19 cellular contexts compared by ENCODE assay signal in the genomic region with DNA sequence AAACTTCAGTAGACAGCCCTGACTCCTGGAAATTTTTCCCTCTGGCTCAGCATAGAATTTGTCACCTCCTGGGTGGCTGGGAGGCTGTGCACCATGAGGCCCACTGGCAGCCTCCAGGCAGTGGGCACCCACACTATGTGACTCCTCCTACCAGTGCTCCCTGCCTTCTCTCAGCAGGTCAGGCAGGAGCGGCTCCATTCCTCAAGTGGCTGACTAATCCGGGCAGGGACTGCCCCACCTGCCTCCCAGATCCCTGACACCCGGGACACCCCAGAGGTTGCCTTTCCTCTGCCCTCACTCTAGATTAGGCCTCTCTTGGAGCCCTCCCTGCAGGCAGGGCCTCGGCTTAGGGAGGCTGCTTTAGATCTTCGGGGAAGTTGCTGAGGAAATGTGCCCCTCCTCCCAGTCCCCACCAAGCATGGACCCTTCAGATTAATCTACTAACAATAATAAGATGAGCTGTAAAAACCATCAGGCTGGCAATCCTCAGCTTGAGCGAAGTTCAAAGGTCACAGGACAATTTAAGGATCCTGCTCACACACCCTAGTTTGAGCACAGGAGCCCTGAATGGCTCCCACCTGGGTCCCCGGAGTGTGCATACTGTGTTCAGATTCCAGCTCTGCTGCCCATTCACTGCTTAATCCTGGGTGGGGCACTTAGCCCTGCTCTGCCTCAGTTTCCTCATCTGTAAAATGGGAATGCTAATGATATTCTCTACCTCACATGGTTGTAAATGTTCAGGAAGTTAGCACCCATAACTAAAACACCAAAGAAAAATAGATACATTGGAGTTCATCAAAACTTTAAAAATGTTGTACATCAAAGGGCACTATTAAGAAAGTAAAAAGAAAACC. TPM values are rescaled to one million over a fixed set of nuclear protein-coding genes. Genes with fewer than 3 reads are reported as not detected.
DNase-seq lines count a peak whose midpoint lies in the region; ATAC-seq and TF ChIP-seq lines count a peak whose summit lies in the region.
"Had no signal": no experiment of that assay in that cellular context is flagged by ENCODE, and none has a peak within 500 bp of the region (broad histone marks: within the 10 kb centered on the region; RNA-seq: fewer than 3 reads in every experiment).

No MANE protein-coding gene starts in this region.

- H3K36me3 ChIP-seq in HCT116 (ENCODE audit: control insufficient read depth in 1 of 2, insufficient read depth in 2 of 2, low read length in 2 of 2) = no peaks in the 10 kb centered on the region
- no peaks in the 10 kb centered on the region for H3K36me3 ChIP-seq in mammary epithelial cell (ENCODE audit: insufficient read depth, low read length)
- no peaks in the 10 kb centered on the region for H3K36me3 ChIP-seq in mesenchymal stem cell (ENCODE audit: control insufficient read depth in 1 of 2, insufficient read depth in 2 of 2, low read depth in 1 of 2, low read length in 2 of 2)
- H3K36me3 ChIP-seq: neural progenitor cell had no signal

- H2AK5ac ChIP-seq in mesenchymal stem cell (ENCODE audit: low read length, severe bottlenecking) = no peak overlapping the region

- H3K9ac ChIP-seq in HCT116 (ENCODE audit: low read length) = 0 out of 2 replicates have a peak overlapping the region, but pooled peaks have one; percentile 1
- no peak overlapping the region for H3K9ac ChIP-seq in mammary epithelial cell (ENCODE audit: insufficient read depth, low read length)
- H3K9ac ChIP-seq in mesenchymal stem cell (ENCODE audit: low read length) = no peak overlapping the region
- H3K9ac ChIP-seq: neural progenitor cell had no signal

- H3K9me3 ChIP-seq in HCT116 (ENCODE audit: control insufficient read depth in 1 of 2, insufficient read depth in 1 of 2, low read depth in 1 of 2, low read length in 2 of 2) (no peaks in the 10 kb centered on the region), mammary epithelial cell (replicated peaks; ENCODE audit: insufficient read depth, low read length) (no peaks in the 10 kb centered on the region), mesenchymal stem cell (ENCODE audit: control insufficient read depth, low read length) (no peaks in the 10 kb centered on the region)

- H3K14ac ChIP-seq in mesenchymal stem cell (ENCODE audit: low read length in 2 of 2) = no peak overlapping the region

- H3K9me2 ChIP-seq in HCT116 (ENCODE audit: insufficient read depth) = no peaks in the 10 kb centered on the region

- TF ChIP-seq CTCF in HCT116 (IDR thresholded peaks at IDR 0.05 in 2 of 3, conservative IDR thresholded peaks at IDR 0.05 in 1 of 3; ENCODE audit: borderline replicate concordance in 1 of 3, insufficient read depth in 1 of 3, low read depth in 2 of 3, low read length in 2 of 3) = no peak
- no peak for TF ChIP-seq CTCF in mammary epithelial cell (conservative IDR thresholded peaks at IDR 0.05 in 1 of 2, IDR thresholded peaks at IDR 0.05 in 1 of 2; ENCODE audit: extremely low read depth in 1 of 2, insufficient read depth in 1 of 2, low read depth in 1 of 2, low read length in 2 of 2)

- no peak for TF ChIP-seq RAD21 in HCT116 (IDR thresholded peaks at IDR 0.05; ENCODE audit: low read depth)

- no peak for TF ChIP-seq POLR2A in HCT116 (IDR thresholded peaks at IDR 0.05; ENCODE audit: borderline replicate concordance, extremely low read depth, insufficient read depth, insufficient read length)

- H3K4ac ChIP-seq in mesenchymal stem cell (ENCODE audit: low read depth in 1 of 2, low read length in 2 of 2) = no peak overlapping the region

- H4K20me1 ChIP-seq in HCT116 (ENCODE audit: insufficient read depth) = no peaks in the 10 kb centered on the region
- no peaks in the 10 kb centered on the region for H4K20me1 ChIP-seq in mammary epithelial cell (ENCODE audit: insufficient read depth, low read length)

- peak overlapping the region; percentile 49 for H3K4me2 ChIP-seq in HCT116 (ENCODE audit: low read length)
- H3K4me2 ChIP-seq in mammary epithelial cell (ENCODE audit: insufficient read depth, low read depth, low read length) = no peak overlapping the region
- H3K4me2 ChIP-seq in mesenchymal stem cell (ENCODE audit: low read length, poor library complexity, severe bottlenecking) = no peak overlapping the region
- H3K4me2 ChIP-seq: neural progenitor cell had no signal

- dilution Hi-C loops in mammary epithelial cell (cut with HindIII; ENCODE audit: low sequenced_read_pairs) = no loop called here

- no peak overlapping the region for H4K91ac ChIP-seq in mesenchymal stem cell (ENCODE audit: low read length)

- H3K79me1 ChIP-seq in mesenchymal stem cell (replicated peaks; ENCODE audit: low read length, poor library complexity, severe bottlenecking) = no peaks in the 10 kb centered on the region

- H3K27me3 ChIP-seq in HCT116 (ENCODE audit: insufficient read depth, low read length) (no peaks in the 10 kb centered on the region), mammary epithelial cell (ENCODE audit: insufficient read depth, low read length) (no peaks in the 10 kb centered on the region), mesenchymal stem cell (ENCODE audit: control insufficient read depth in 1 of 2, insufficient read depth in 1 of 2, low read length in 2 of 2) (no peaks in the 10 kb centered on the region)
- H3K27me3 ChIP-seq: neural progenitor cell had no signal

- no peak overlapping the region for H2BK15ac ChIP-seq in mesenchymal stem cell (ENCODE audit: low read depth, poor library complexity, severe bottlenecking)

- RAD21 ChIA-PET in HCT116 (lab: Charles Lee; ENCODE audit: low non-redundant PET in 1 of 2, low total read pairs in 2 of 2, uncharacterized antibody in 2 of 2, unreplicated experiment in 2 of 2) = no interaction called here

- peak; percentile 87 for ATAC-seq in HCT116
- no peak for ATAC-seq in GM21529 (IDR thresholded peaks at IDR 0.05; ENCODE audit: unreplicated experiment)
- no peak for ATAC-seq in GM19467 (IDR thresholded peaks at IDR 0.05; ENCODE audit: unreplicated experiment)
- ATAC-seq: activated T-helper 17 cell treated with anti-CD3 and anti-CD28 coated beads, Interleukin-2, amount 50 U/mL, for 72 hours; effector memory CD8-positive, alpha-beta T cell had no signal

- peak overlapping the region; percentile 19 for H4K8ac ChIP-seq in mesenchymal stem cell (ENCODE audit: low read length)

- H3K4me3 ChIP-seq in HCT116 (replicated peaks in 1 of 2; ENCODE audit: low read depth in 1 of 2, low read length in 2 of 2) (no peak overlapping the region), mammary epithelial cell (replicated peaks in 1 of 3; ENCODE audit: insufficient read depth in 1 of 3, low read depth in 2 of 3, low read length in 3 of 3) (no peak overlapping the region), mesenchymal stem cell (ENCODE audit: insufficient read depth in 1 of 2, low read depth in 1 of 2, low read length in 2 of 2) (no peak overlapping the region)
- H3K4me3 ChIP-seq: neural progenitor cell had no signal

- peak overlapping the region; percentile 8; the same call in 1 of the 2 replicates for H3K27ac ChIP-seq in HCT116 (ENCODE audit: low read depth, low read length)
- peak overlapping the region; percentile 1 for H3K27ac ChIP-seq in mammary epithelial cell (ENCODE audit: insufficient read depth, low read depth, low read length)
- H3K27ac ChIP-seq in mesenchymal stem cell (ENCODE audit: low read length, poor library complexity, severe bottlenecking) = no peak overlapping the region
- H3K27ac ChIP-seq: neural progenitor cell, VCaP had no signal

- intact Hi-C loops in HCT116 (cut with micrococcal nuclease) (no loop called here), mammary epithelial cell (cut with micrococcal nuclease) (loop anchor here (2.0 kb wide), 1 partner anchor 21 kb away; no protein-coding TSS in a partner anchor)

- H3K23ac ChIP-seq in mesenchymal stem cell (ENCODE audit: low read length in 2 of 2) = no peak overlapping the region

- H2BK120ac ChIP-seq in mesenchymal stem cell (ENCODE audit: low read depth, low read length) = no peak overlapping the region

- peaks cover 16 to 27% of the 10 kb centered on the region in 2 experiments for H3K4me1 ChIP-seq in HCT116 (ENCODE audit: control insufficient read depth in 1 of 2, insufficient read depth in 2 of 2, low read length in 2 of 2)
- H3K4me1 ChIP-seq in mammary epithelial cell (ENCODE audit: insufficient read depth, low read length) = peaks cover 11% of the 10 kb centered on the region
- H3K4me1 ChIP-seq in mesenchymal stem cell (ENCODE audit: control insufficient read depth, insufficient read depth, low read depth, low read length) = no peaks in the 10 kb centered on the region

- CTCF ChIA-PET in HCT116 (lab: Charles Lee) = interaction anchor here (0.7 to 0.9 kb wide), 2 partner anchors 130 to 197 kb away, joined by 3 read pairs; no protein-coding TSS in a partner anchor
- CTCF ChIA-PET in mammary epithelial cell (lab: Charles Lee; ENCODE audit: low non-redundant PET) = no interaction called here

- H2AFZ ChIP-seq in HCT116 (ENCODE audit: low read depth, low read length, poor library complexity, severe bottlenecking) (peak overlapping the region; percentile 25), mammary epithelial cell (ENCODE audit: low read depth, low read length) (peak overlapping the region; percentile 59), mesenchymal stem cell (ENCODE audit: low read depth, low read length) (no peak overlapping the region)
- H2AFZ ChIP-seq: neural progenitor cell had no signal

- in situ Hi-C loops in mammary epithelial cell (cut with MboI; ENCODE audit: low sequenced_read_pairs in 2 of 2) = loop anchor here in 1 of 2 donors (25.0 kb wide), 1 partner anchor 286 kb away; the partner anchor contains the start of gene COL1A1

- POLR2A ChIA-PET in HCT116 (lab: Charles Lee) = interaction anchor here (0.7 kb wide), 1 partner anchor 366 kb away, joined by 3 read pairs; no protein-coding TSS in a partner anchor

- H2BK12ac ChIP-seq in mesenchymal stem cell (ENCODE audit: low read length in 2 of 2) = no peak overlapping the region

- WGBS in mammary epithelial cell (ENCODE audit: low coverage, missing lambda C conversion rate) = 41% methylated on average over 5 of the region's 7 CpGs
- WGBS in mesenchymal stem cell = 80% methylated on average over 7 of the region's 7 CpGs

- DNase-seq in HCT116 (ENCODE audit: low read depth, low spot score) = no peak
- DNase-seq in mammary epithelial cell = peak; percentile 69
- DNase-seq in mesenchymal stem cell = no peak
- no peak for DNase-seq in C1 segment of cervical spinal cord (lab: John Stamatoyannopoulos, UW)
- DNase-seq: effector memory CD8-positive, alpha-beta T cell; HFFc6; mesendoderm; NCI-H1048; NCI-H69; stimulated activated CD4-positive, alpha-beta T cell treated with anti-CD3 and anti-CD28 coated beads, Interleukin-1b, Interleukin-23, amount 100 ng/mL, for 48 hours; substantia nigra; SW 1271 had no signal

- BruUV-seq in HCT116 (replicated peaks; lab: Mats Ljungman, UMichigan) = no TSS peak
- BruUV-seq in mammary epithelial cell (replicated peaks; lab: Mats Ljungman, UMichigan) = no TSS peak

- H3K79me2 ChIP-seq in HCT116 (ENCODE audit: insufficient read depth, low read length) (no peaks in the 10 kb centered on the region), mammary epithelial cell (ENCODE audit: insufficient read depth, low read length) (no peaks in the 10 kb centered on the region)

- H3K18ac ChIP-seq in mesenchymal stem cell (ENCODE audit: low read depth in 1 of 2, low read length in 2 of 2) = no peak overlapping the region

- H2BK5ac ChIP-seq in mesenchymal stem cell (ENCODE audit: low read depth, low read length, poor library complexity, severe bottlenecking) = no peak overlapping the region

RNA-seq across cellular contexts. Expression of gene MYCBPAP, which starts 10.0 kb away (rescaled TPM):
- total RNA-seq in HCT116 (2021; ENCODE audit: unreplicated experiment) = not detected
- polyA plus RNA-seq in HCT116 (2012) = 0.45 TPM in 1 of 2 replicates, not detected in the other
- 1 to 10 TPM in 1 of 2 donors, under 1 TPM in 1; 0.50 to 9.6 TPM for total RNA-seq in mammary epithelial cell
- polyA plus RNA-seq in mammary epithelial cell = 4.5 TPM
- polyA minus RNA-seq in mammary epithelial cell = not detected
- polyA plus RNA-seq in mesenchymal stem cell (2013, experiment 1 of 2) = 0.23 TPM
- polyA plus RNA-seq in mesenchymal stem cell (2013, experiment 2 of 2) = 0.03 TPM

RNA-seq across cellular contexts. Expression of gene RSAD1, which starts 19.6 kb away (rescaled TPM):
- total RNA-seq in HCT116 (2021; ENCODE audit: unreplicated experiment) (82.7 TPM), mammary epithelial cell (10 to 100 TPM; 17.2 to 29.9 TPM)
- 50.4 and 56.4 TPM in 2 replicates for polyA plus RNA-seq in HCT116 (2012)
- polyA plus RNA-seq in mammary epithelial cell = 18.8 TPM
- polyA minus RNA-seq in mammary epithelial cell = 33.2 TPM
- 9.6 TPM for polyA plus RNA-seq in mesenchymal stem cell (2013, experiment 1 of 2)
- polyA plus RNA-seq in mesenchymal stem cell (2013, experiment 2 of 2) = 9.3 TPM

RNA-seq across cellular contexts. Expression of gene CHAD, which starts 29.6 kb away (rescaled TPM):
- total RNA-seq in HCT116 (2021; ENCODE audit: unreplicated experiment) (not detected), mammary epithelial cell (not detected)
- 1.2 and 1.3 TPM in 2 replicates for polyA plus RNA-seq in HCT116 (2012)
- not detected for polyA plus RNA-seq in mammary epithelial cell
- not detected for polyA minus RNA-seq in mammary epithelial cell
- polyA plus RNA-seq in mesenchymal stem cell (2013, experiment 1 of 2) = not detected
- polyA plus RNA-seq in mesenchymal stem cell (2013, experiment 2 of 2) = not detected
- total RNA-seq: activated CD8-positive, alpha-beta memory T cell treated with anti-CD3 and anti-CD28 coated beads for 36 hours; activated T-helper 17 cell treated with anti-CD3 and anti-CD28 coated beads, Interleukin-2, amount 50 U/mL, for 72 hours; frontal cortex; HFFc6 had no signal

RNA-seq across cellular contexts. Expression of gene EPN3, which starts 34.3 kb away (rescaled TPM):
- 17.8 TPM for total RNA-seq in HCT116 (2021; ENCODE audit: unreplicated experiment)
- 11.6 and 12.0 TPM in 2 replicates for polyA plus RNA-seq in HCT116 (2012)
- 10 to 100 TPM; 12.2 to 70.7 TPM for total RNA-seq in mammary epithelial cell
- 101 TPM for polyA plus RNA-seq in mammary epithelial cell
- 151 TPM for polyA minus RNA-seq in mammary epithelial cell
- polyA plus RNA-seq in mesenchymal stem cell (2013, experiment 1 of 2) = 0.01 TPM
- not detected for polyA plus RNA-seq in mesenchymal stem cell (2013, experiment 2 of 2)
- total RNA-seq: activated CD8-positive, alpha-beta memory T cell treated with anti-CD3 and anti-CD28 coated beads for 36 hours; activated T-helper 17 cell treated with anti-CD3 and anti-CD28 coated beads, Interleukin-2, amount 50 U/mL, for 72 hours had no signal

RNA-seq across cellular contexts. Expression of gene SPATA20, which starts 48.7 kb away (rescaled TPM):
- 57.5 TPM for total RNA-seq in HCT116 (2021; ENCODE audit: unreplicated experiment)
- polyA plus RNA-seq in HCT116 (2012) = 59.6 and 63.2 TPM in 2 replicates
- 10 to 100 TPM; 65.6 to 79.9 TPM for total RNA-seq in mammary epithelial cell
- 28.9 TPM for polyA plus RNA-seq in mammary epithelial cell
- polyA minus RNA-seq in mammary epithelial cell = 24.6 TPM
- polyA plus RNA-seq in mesenchymal stem cell (2013, experiment 1 of 2) = 36.6 TPM
- 37.2 TPM for polyA plus RNA-seq in mesenchymal stem cell (2013, experiment 2 of 2)
